8 cellular contexts compared by ENCODE assay signal in the genomic region with DNA sequence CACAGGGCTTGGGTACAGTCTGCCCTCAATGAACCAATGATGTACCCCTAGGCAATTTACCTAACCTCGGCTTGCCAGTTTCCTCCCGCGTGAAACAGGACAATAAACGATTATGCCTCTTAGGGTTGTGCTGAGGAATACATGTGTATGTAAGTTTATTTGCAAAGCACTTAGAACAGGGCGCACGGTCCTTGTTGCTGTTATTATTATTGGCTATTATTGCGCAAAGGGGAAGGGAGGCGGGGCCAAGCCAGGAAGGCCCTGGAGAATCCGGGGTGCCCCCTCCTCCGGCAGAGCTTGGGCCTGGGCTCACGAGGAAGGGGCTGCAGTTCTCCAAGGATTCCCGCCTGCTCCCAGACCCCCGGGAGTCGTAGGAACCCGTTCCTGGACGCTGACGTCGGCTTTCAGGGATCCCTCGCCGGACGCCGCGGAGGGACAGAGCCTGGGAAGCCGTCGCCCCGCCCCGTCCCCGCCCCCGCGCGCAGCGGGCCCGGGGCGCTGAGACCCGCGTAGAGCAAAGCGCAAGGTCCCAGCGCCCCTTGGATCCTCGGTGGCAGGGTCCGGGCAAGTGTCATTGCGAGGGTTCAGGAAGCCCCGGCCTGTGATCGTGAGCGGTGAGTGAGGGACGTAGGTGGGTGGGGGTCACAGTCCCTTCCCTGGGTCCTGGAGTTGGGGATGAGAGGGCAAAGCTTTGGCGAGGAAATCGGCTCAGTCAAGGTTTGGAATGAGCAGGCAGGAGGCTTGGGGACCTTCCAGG. TPM values are rescaled to one million over a fixed set of nuclear protein-coding genes. Genes with fewer than 3 reads are reported as not detected.
DNase-seq lines count a peak whose midpoint lies in the region; ATAC-seq and TF ChIP-seq lines count a peak whose summit lies in the region.

A gene (plus strand): TSS at position 293 of the 757 bp plus-strand sequence. CDS start 1,777 bp downstream, outside the sequence.

- POLR2A ChIA-PET in CD8-positive, alpha-beta T cell (lab: Charles Lee) = interaction anchor here (1.2 kb wide), 1 partner anchor 13 kb away, joined by 3 read pairs; no protein-coding TSS in a partner anchor

- no peaks in the 10 kb centered on the region for H3K9me3 ChIP-seq in CD8-positive, alpha-beta T cell (ENCODE audit: low read length)
- H3K9me3 ChIP-seq in liver (ENCODE audit: control insufficient read depth in 4 of 4, low read length in 3 of 4) = no peaks in the 10 kb centered on the region
- H3K9me3 ChIP-seq in testis = no peaks in the 10 kb centered on the region
- H3K9me3 ChIP-seq in MM.1S (replicated peaks; ENCODE audit: insufficient read depth, low read length) = no peaks in the 10 kb centered on the region

- H3K27ac ChIP-seq in CD8-positive, alpha-beta T cell (ENCODE audit: low read depth, low read length) = peak within 1 kb of the TSS; percentile 14
- H3K27ac ChIP-seq in liver (ENCODE audit: low read depth in 1 of 2, low read length in 2 of 2) = no peak within 1 kb of the TSS
- H3K27ac ChIP-seq in testis = peak within 1 kb of the TSS; percentile 25 to 56
- no peak within 1 kb of the TSS for H3K27ac ChIP-seq in MM.1S (ENCODE audit: low read length)

- peak; percentile 30 for ATAC-seq in CD8-positive, alpha-beta T cell
- no peak for ATAC-seq in GM19023 (IDR thresholded peaks at IDR 0.05; ENCODE audit: unreplicated experiment)

- H3K4me3 ChIP-seq in CD8-positive, alpha-beta T cell (ENCODE audit: low read depth, low read length) = peak within 1 kb of the TSS; percentile 47
- H3K4me3 ChIP-seq in choroid plexus epithelial cell (ENCODE audit: low read depth, low read length) (peak within 1 kb of the TSS; percentile 70), liver (ENCODE audit: low read depth in 1 of 3, low read length in 3 of 3) (peak within 1 kb of the TSS; percentile 39 to 60 (median 57)), testis (peak within 1 kb of the TSS; percentile 64), MM.1S (ENCODE audit: low read length) (no peak within 1 kb of the TSS)

- H2AFZ ChIP-seq in MM.1S (ENCODE audit: low read length) = no peak within 1 kb of the TSS

- no peak for TF ChIP-seq POLR2A in testis (IDR thresholded peaks at IDR 0.05)

- H3K27me3 Mint-ChIP-seq in CD8-positive, alpha-beta T cell (ENCODE audit: low read depth) = no peaks in the 10 kb centered on the region

- DNase-seq in CD8-positive, alpha-beta T cell = no peak
- DNase-seq in NCI-H774 (lab: John Stamatoyannopoulos, UW) (peak; percentile 8), choroid plexus epithelial cell (ENCODE audit: low read depth) (peak; percentile 40), testis (no peak), D341Med (ENCODE audit: low spot score) (no peak), MM.1S (no peak)

- H3K9me2 ChIP-seq in MM.1S (replicated peaks; ENCODE audit: insufficient read depth, low read length) = no peaks in the 10 kb centered on the region

- peak within 1 kb of the TSS; percentile 82 for H3K4me3 Mint-ChIP-seq in CD8-positive, alpha-beta T cell

- no peaks in the 10 kb centered on the region for H3K27me3 ChIP-seq in CD8-positive, alpha-beta T cell (ENCODE audit: insufficient read depth, low read length)
- H3K27me3 ChIP-seq in liver (ENCODE audit: control insufficient read depth in 4 of 4, insufficient read depth in 4 of 4, low read length in 3 of 4) (no peaks in the 10 kb centered on the region), testis (no peaks in the 10 kb centered on the region), MM.1S (replicated peaks; ENCODE audit: insufficient read depth, low read length) (no peaks in the 10 kb centered on the region)

- no peaks in the 10 kb centered on the region for H4K20me1 ChIP-seq in MM.1S (ENCODE audit: insufficient read depth, low read length)

- peaks cover 23% of the 10 kb centered on the region for H3K4me1 Mint-ChIP-seq in CD8-positive, alpha-beta T cell (ENCODE audit: low read depth)

- CTCF ChIA-PET in CD8-positive, alpha-beta T cell (lab: Charles Lee) = interaction anchor here (1.5 kb wide), 1 partner anchor 21 kb away, joined by 3 read pairs; no protein-coding TSS in a partner anchor

- H3K9ac ChIP-seq in liver (ENCODE audit: low read depth in 1 of 2, low read length in 2 of 2) = peak within 1 kb of the TSS in 1 of 2 donors; percentile 1
- H3K9ac ChIP-seq in MM.1S (ENCODE audit: low read length) = no peak within 1 kb of the TSS

- no peaks in the 10 kb centered on the region for H3K36me3 ChIP-seq in CD8-positive, alpha-beta T cell (ENCODE audit: insufficient read depth, low read length)
- no peaks in the 10 kb centered on the region for H3K36me3 ChIP-seq in liver (ENCODE audit: control insufficient read depth in 4 of 4, insufficient read depth in 3 of 4, low read depth in 1 of 4, low read length in 3 of 4)
- H3K36me3 ChIP-seq in testis (ENCODE audit: low read depth, missing control alignments) = no peaks in the 10 kb centered on the region
- H3K36me3 ChIP-seq in MM.1S (replicated peaks; ENCODE audit: insufficient read depth, low read length) = no peaks in the 10 kb centered on the region

- no peak for TF ChIP-seq CTCF in CD8-positive, alpha-beta T cell (IDR thresholded peaks at IDR 0.05)
- TF ChIP-seq CTCF in choroid plexus epithelial cell (conservative IDR thresholded peaks at IDR 0.05; ENCODE audit: low read depth, low read length) = no peak
- TF ChIP-seq CTCF in liver (IDR thresholded peaks at IDR 0.05; ENCODE audit: low read depth, low read length, missing input control) = no peak
- no peak for TF ChIP-seq CTCF in testis (IDR thresholded peaks at IDR 0.05)
- no peak for TF ChIP-seq CTCF in MM.1S (IDR thresholded peaks at IDR 0.05; ENCODE audit: low read length)

- H3K36me3 Mint-ChIP-seq in CD8-positive, alpha-beta T cell = peaks cover 3% of the 10 kb centered on the region

- peaks cover 22% of the 10 kb centered on the region for H3K4me1 ChIP-seq in CD8-positive, alpha-beta T cell (ENCODE audit: insufficient read depth, low read length)
- H3K4me1 ChIP-seq in liver (ENCODE audit: control insufficient read depth in 4 of 4, insufficient read depth in 4 of 4, low read length in 3 of 4) = peaks cover 0 to 6% (median 4%) of the 10 kb centered on the region in 4 donors
- peaks cover 6% of the 10 kb centered on the region for H3K4me1 ChIP-seq in testis
- H3K4me1 ChIP-seq in MM.1S (ENCODE audit: low read length) = no peaks in the 10 kb centered on the region

- intact Hi-C loops in CD8-positive, alpha-beta T cell (cut with DNase I, micrococcal nuclease) = no loop called here
- intact Hi-C loops in testis (cut with DNase I; ENCODE audit: low total_unique reads) = no loop called here

- WGBS in liver = 4% methylated on average over 47 of the region's 47 CpGs
- WGBS in testis, 2 donors = 4 to 9% methylated on average over 18 to 38 of the region's 47 CpGs

- H3K27ac Mint-ChIP-seq in CD8-positive, alpha-beta T cell = peak within 1 kb of the TSS; percentile 80

- no peaks in the 10 kb centered on the region for H3K79me2 ChIP-seq in MM.1S (ENCODE audit: low read length)

- H3F3A ChIP-seq in MM.1S (ENCODE audit: insufficient read depth, low read length) = no peaks in the 10 kb centered on the region

- TF ChIP-seq RAD21 in liver (IDR thresholded peaks at IDR 0.05) = no peak

- no peak within 1 kb of the TSS for H3K4me2 ChIP-seq in MM.1S (ENCODE audit: low read depth, low read length)

- H3K9me3 Mint-ChIP-seq in CD8-positive, alpha-beta T cell = no peaks in the 10 kb centered on the region

TF ChIP-seq in liver, 16 proteins besides CTCF, POLR2A, EP300 and RAD21 (continues in another document):
- TF ChIP-seq HNF4G (IDR thresholded peaks at IDR 0.05) (no peak), RXRA (IDR thresholded peaks at IDR 0.05) (no peak), FOXA1 (IDR thresholded peaks at IDR 0.05) (no peak), GABPA (IDR thresholded peaks at IDR 0.05 in 1 of 2, conservative IDR thresholded peaks at IDR 0.05 in 1 of 2) (no peak), YY1 (IDR thresholded peaks at IDR 0.05) (no peak), JUND (IDR thresholded peaks at IDR 0.05) (no peak), HNF4A (conservative IDR thresholded peaks at IDR 0.05) (no peak), TAF1 (conservative IDR thresholded peaks at IDR 0.05) (no peak)
- TF ChIP-seq, protein P1, sequence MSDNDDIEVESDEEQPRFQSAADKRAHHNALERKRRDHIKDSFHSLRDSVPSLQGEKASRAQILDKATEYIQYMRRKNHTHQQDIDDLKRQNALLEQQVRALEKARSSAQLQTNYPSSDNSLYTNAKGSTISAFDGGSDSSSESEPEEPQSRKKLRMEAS (IDR thresholded peaks at IDR 0.05) = no peak
- TF ChIP-seq, protein P2, sequence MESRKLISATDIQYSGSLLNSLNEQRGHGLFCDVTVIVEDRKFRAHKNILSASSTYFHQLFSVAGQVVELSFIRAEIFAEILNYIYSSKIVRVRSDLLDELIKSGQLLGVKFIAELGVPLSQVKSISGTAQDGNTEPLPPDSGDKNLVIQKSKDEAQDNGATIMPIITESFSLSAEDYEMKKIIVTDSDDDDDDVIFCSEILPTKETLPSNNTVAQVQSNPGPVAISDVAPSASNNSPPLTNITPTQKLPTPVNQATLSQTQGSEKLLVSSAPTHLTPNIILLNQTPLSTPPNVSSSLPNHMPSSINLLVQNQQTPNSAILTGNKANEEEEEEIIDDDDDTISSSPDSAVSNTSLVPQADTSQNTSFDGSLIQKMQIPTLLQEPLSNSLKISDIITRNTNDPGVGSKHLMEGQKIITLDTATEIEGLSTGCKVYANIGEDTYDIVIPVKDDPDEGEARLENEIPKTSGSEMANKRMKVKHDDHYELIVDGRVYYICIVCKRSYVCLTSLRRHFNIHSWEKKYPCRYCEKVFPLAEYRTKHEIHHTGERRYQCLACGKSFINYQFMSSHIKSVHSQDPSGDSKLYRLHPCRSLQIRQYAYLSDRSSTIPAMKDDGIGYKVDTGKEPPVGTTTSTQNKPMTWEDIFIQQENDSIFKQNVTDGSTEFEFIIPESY (IDR thresholded peaks at IDR 0.05) = no peak

RNA-seq across cellular contexts. Expression of the gene that starts here (rescaled TPM):
- 1 to 10 TPM; 7.8 to 9.7 TPM for total RNA-seq in CD8-positive, alpha-beta T cell
- total RNA-seq in liver (1 to 10 TPM; 2.8 to 3.1 TPM), testis (10 to 100 TPM; 17.0 to 32.9 TPM)
- polyA plus RNA-seq in liver (1 to 10 TPM; 1.6 to 4.0 TPM), testis (ENCODE audit: insufficient read depth, low read depth, low replicate concordance) (33.2 TPM)

Comparison
In these comparisons a context has a peak if more than half of its experiments do, and no peak if none do; other contexts are left out.
1. DNase-seq: peak in NCI-H774 (single experiment) and choroid plexus epithelial cell (single experiment); none in CD8-positive, alpha-beta T cell (0 of 7), testis (single experiment), D341Med (single experiment) and MM.1S (single experiment).
2. H3K27ac ChIP-seq: peak in CD8-positive, alpha-beta T cell (single experiment) and testis (2 of 2); none in liver (0 of 2) and MM.1S (single experiment).